27 cellular contexts compared by ENCODE assay signal in the genomic region with DNA sequence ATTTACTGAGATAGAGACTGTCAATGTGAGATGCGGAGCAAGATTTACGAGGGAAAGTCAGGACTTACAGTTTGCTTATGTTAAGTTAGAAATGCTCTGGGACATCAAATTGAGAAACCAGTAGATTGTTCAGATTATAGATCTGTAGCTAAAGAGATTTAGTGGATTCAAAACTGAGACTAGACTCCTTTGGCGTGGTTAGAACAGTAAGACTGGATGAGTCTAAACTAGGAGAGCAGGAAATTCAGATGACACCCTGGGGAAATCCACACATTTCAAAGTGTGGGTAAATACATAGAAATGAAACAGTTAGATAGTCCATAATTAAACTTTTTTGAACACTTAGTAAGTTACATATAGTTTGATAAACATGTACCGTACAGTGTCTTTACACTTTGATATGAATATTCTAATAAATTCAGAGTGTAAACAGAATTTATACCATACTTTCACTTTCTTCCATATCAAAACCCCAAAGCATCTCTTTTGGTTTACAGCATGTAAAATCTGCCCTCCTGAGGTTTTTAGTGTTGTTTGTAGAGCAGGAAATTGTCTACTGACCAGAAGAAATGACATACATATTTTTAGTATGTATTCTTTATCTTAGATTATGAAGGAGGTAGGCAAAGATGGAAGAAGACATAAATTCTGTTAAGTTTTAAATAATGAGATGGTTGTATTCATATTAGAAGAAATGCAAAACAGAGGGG.
DNase-seq lines count a peak whose midpoint lies in the region; ATAC-seq and TF ChIP-seq lines count a peak whose summit lies in the region.
"Had no signal": no experiment of that assay in that cellular context is flagged by ENCODE, and none has a peak within 500 bp of the region (broad histone marks: within the 10 kb centered on the region; RNA-seq: fewer than 3 reads in every experiment).

No MANE protein-coding gene starts in this region.

- H3K27ac ChIP-seq in PC-3 (ENCODE audit: low read length): no peak overlapping the region
- H3K27ac ChIP-seq: C4-2B, HL-60, PC-9, SJCRH30 had no signal

- no peaks in the 10 kb centered on the region for H3F3A ChIP-seq in PC-3 (ENCODE audit: low read length, unreplicated experiment)

- H3K36me3 ChIP-seq in PC-3 (ENCODE audit: low read depth, low read length): no peaks in the 10 kb centered on the region
- H3K36me3 ChIP-seq: SJCRH30 had no signal

- intact Hi-C loops in PC-3 (cut with micrococcal nuclease): no loop called here

- no peak overlapping the region for H3K4me3 ChIP-seq in PC-3 (ENCODE audit: low read length)
- H3K4me3 ChIP-seq: PC-9, SJCRH30 had no signal

- no peaks in the 10 kb centered on the region for H3K36me3 Mint-ChIP-seq in activated T-cell treated with anti-CD3 and anti-CD28 coated beads, Interleukin-2, amount 50 U/mL, for 72 hours (ENCODE audit: insufficient read depth in 2 of 2)
- H3K36me3 Mint-ChIP-seq in activated T-cell treated with anti-CD3 and anti-CD28 coated beads, Interleukin-2, amount 50 U/mL, for 24 hours (ENCODE audit: low read depth): no peaks in the 10 kb centered on the region
- H3K36me3 Mint-ChIP-seq: CD8-positive, alpha-beta T cell had no signal

- no peaks in the 10 kb centered on the region for H3K9me3 Mint-ChIP-seq in activated T-cell treated with anti-CD3 and anti-CD28 coated beads, Interleukin-2, amount 50 U/mL, for 72 hours
- no peaks in the 10 kb centered on the region for H3K9me3 Mint-ChIP-seq in activated T-cell treated with anti-CD3 and anti-CD28 coated beads, Interleukin-2, amount 50 U/mL, for 24 hours
- H3K9me3 Mint-ChIP-seq: CD8-positive, alpha-beta T cell had no signal

- H3K4me3 Mint-ChIP-seq in activated T-cell treated with anti-CD3 and anti-CD28 coated beads, Interleukin-2, amount 50 U/mL, for 72 hours: no peak overlapping the region
- H3K4me3 Mint-ChIP-seq in activated T-cell treated with anti-CD3 and anti-CD28 coated beads, Interleukin-2, amount 50 U/mL, for 24 hours: no peak overlapping the region
- H3K4me3 Mint-ChIP-seq: CD8-positive, alpha-beta T cell had no signal

- no peak overlapping the region for H3K9ac ChIP-seq in PC-3 (ENCODE audit: low read length)

- POLR2A ChIA-PET in PC-3 (lab: Charles Lee; ENCODE audit: unreplicated experiment): no interaction called here

- no peaks in the 10 kb centered on the region for H4K20me1 ChIP-seq in PC-3 (ENCODE audit: low read length)

- no peak overlapping the region for H3K27ac Mint-ChIP-seq in activated T-cell treated with anti-CD3 and anti-CD28 coated beads, Interleukin-2, amount 50 U/mL, for 72 hours
- no peak overlapping the region for H3K27ac Mint-ChIP-seq in activated T-cell treated with anti-CD3 and anti-CD28 coated beads, Interleukin-2, amount 50 U/mL, for 24 hours
- H3K27ac Mint-ChIP-seq: CD8-positive, alpha-beta T cell had no signal

- no peak overlapping the region for H2AFZ ChIP-seq in PC-3 (ENCODE audit: low read length)
- H2AFZ ChIP-seq: PC-9 had no signal

- H3K4me1 ChIP-seq in PC-3 (ENCODE audit: insufficient read depth, low read length): no peaks in the 10 kb centered on the region
- H3K4me1 ChIP-seq: SJCRH30 had no signal

- H3K79me2 ChIP-seq in PC-3 (ENCODE audit: low read length): no peaks in the 10 kb centered on the region

- no peaks in the 10 kb centered on the region for H3K9me2 ChIP-seq in PC-3 (replicated peaks; ENCODE audit: low read length)

- peak; percentile 47 to 69 for ATAC-seq in activated T-cell treated with anti-CD3 and anti-CD28 coated beads, Interleukin-2, amount 50 U/mL, for 72 hours (replicated peaks in 1 of 2)
- ATAC-seq in PC-3: no peak
- ATAC-seq: CD8-positive, alpha-beta T cell; HCT116; Right ventricle myocardium inferior; SK-N-SH treated with all-trans-retinoic acid at 6 μM for 48 hours had no signal

- no TSS peak for BruUV-seq in PC-3 (replicated peaks; lab: Mats Ljungman, UMichigan)

- no peak for TF ChIP-seq CTCF in PC-3 (conservative IDR thresholded peaks at IDR 0.05; ENCODE audit: low read depth, low read length)

- H3K9me3 ChIP-seq in PC-3 (ENCODE audit: low read length): no peaks in the 10 kb centered on the region
- H3K9me3 ChIP-seq: SJCRH30 had no signal

- no peak for DNase-seq in activated T-cell treated with anti-CD3 and anti-CD28 coated beads, Interleukin-2, amount 50 U/mL, for 72 hours
- DNase-seq in activated T-cell treated with anti-CD3 and anti-CD28 coated beads, Interleukin-2, amount 50 U/mL, for 24 hours: no peak
- DNase-seq in OCI-M1 (lab: John Stamatoyannopoulos, UW) (peak; percentile 47), fibroblast of peridontal ligament (ENCODE audit: extremely low read depth) (peak; percentile 7), putamen (ENCODE audit: low spot score) (no peak), nucleus accumbens (lab: John Stamatoyannopoulos, UW) (no peak), PC-3 (no peak)
- DNase-seq: AML-193; CD8-positive, alpha-beta T cell; DMS153; DND-41; Karpas-422; NCI-H1092 treated with DMSO at 0.1 percent for 48 hours; NCI-H1436; NCI-H187; NCI-H2081 treated with DMSO at 0.1 percent for 48 hours; NCI-H2171; NCI-H226; NCI-H510A; NCI-H69; PC-9; SJCRH30 had no signal

- CTCF ChIA-PET in PC-3 (lab: Charles Lee): no interaction called here

- H3K4me1 Mint-ChIP-seq in activated T-cell treated with anti-CD3 and anti-CD28 coated beads, Interleukin-2, amount 50 U/mL, for 72 hours (ENCODE audit: low read depth): peaks cover 17% of the 10 kb centered on the region
- H3K4me1 Mint-ChIP-seq in activated T-cell treated with anti-CD3 and anti-CD28 coated beads, Interleukin-2, amount 50 U/mL, for 24 hours (ENCODE audit: low read depth): peaks cover 8% of the 10 kb centered on the region

- peaks cover 7% of the 10 kb centered on the region; the same call in 1 of the 2 replicates for H3K27me3 ChIP-seq in PC-3 (ENCODE audit: low read length)
- H3K27me3 ChIP-seq: SJCRH30 had no signal

- no peak overlapping the region for H3K4me2 ChIP-seq in PC-3 (ENCODE audit: low read length)
- H3K4me2 ChIP-seq: PC-9 had no signal

- peaks cover 25% of the 10 kb centered on the region for H3K27me3 Mint-ChIP-seq in activated T-cell treated with anti-CD3 and anti-CD28 coated beads, Interleukin-2, amount 50 U/mL, for 72 hours (ENCODE audit: low read depth)
- peaks cover 22% of the 10 kb centered on the region for H3K27me3 Mint-ChIP-seq in activated T-cell treated with anti-CD3 and anti-CD28 coated beads, Interleukin-2, amount 50 U/mL, for 24 hours

Comparison
In these comparisons a context has a peak if more than half of its experiments do, and no peak if none do; other contexts are left out.
1. DNase-seq: peak in OCI-M1 (single experiment) and fibroblast of peridontal ligament (single experiment); none in activated T-cell treated with anti-CD3 and anti-CD28 coated beads, Interleukin-2, amount 50 U/mL, for 72 hours (0 of 2), activated T-cell treated with anti-CD3 and anti-CD28 coated beads, Interleukin-2, amount 50 U/mL, for 24 hours (single experiment), putamen (single experiment), nucleus accumbens (0 of 56) and PC-3 (single experiment).